In genomic region chr4:69830529-69831269, GRCh38 we compare ENCODE assay signal across 1 cellular context.
TF ChIP-seq lines count a peak whose summit lies in the region.

No MANE protein-coding gene starts in this region.

TF ChIP-seq in GM23338, 12 proteins besides CTCF, POLR2A, EP300 and RAD21 (continued from another document):
- TF ChIP-seq ZNF462 (CRISPR knock-in tag; IDR thresholded peaks at IDR 0.05): peak; percentile 31; the same call in 1 of the 2 replicates
